In genomic region chr19:11400695-11401291, GRCh38 we compare ENCODE assay signal across 1 cellular context.
TF ChIP-seq lines count a peak whose summit lies in the region.

No MANE protein-coding gene starts in this region.

TF ChIP-seq in HepG2, 621 proteins besides CTCF, POLR2A, EP300 and RAD21:
- peak; percentile 30; the same call in 1 of the 2 replicates for TF ChIP-seq NR2F6 (IDR thresholded peaks at IDR 0.05)
- no peak for TF ChIP-seq NR2F6 (CRISPR knock-in tag; IDR thresholded peaks at IDR 0.05)
- TF ChIP-seq ARID4A (CRISPR knock-in tag; IDR thresholded peaks at IDR 0.05; ENCODE audit: borderline replicate concordance) = no peak
